In the genomic region with DNA sequence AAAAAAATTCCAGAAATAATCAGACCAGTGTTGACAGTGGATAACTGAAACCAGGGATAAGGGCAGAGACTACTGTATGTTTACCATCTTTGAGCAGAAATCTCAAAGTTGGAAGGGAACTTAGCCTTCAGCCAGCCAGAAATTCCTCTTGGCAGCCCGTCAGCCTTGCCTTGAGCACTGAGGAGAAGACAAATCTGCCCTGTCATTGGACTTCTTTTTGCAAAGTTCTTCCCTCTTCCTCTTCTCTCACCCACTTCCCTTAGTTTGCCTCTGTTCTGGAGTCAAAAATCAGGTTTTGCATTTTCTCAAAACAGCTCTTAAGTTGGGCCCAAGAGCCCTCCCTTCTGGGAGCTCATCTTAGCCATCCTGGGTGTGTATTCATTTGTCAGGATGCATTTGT, we compare ENCODE assay signal across 20 cellular contexts. TPM values are rescaled to one million over a fixed set of nuclear protein-coding genes. Genes with fewer than 3 reads are reported as not detected.
DNase-seq lines count a peak whose midpoint lies in the region; ATAC-seq, FAIRE-seq and TF ChIP-seq lines count a peak whose summit lies in the region.
"Had no signal": no experiment of that assay in that cellular context is flagged by ENCODE, and none has a peak within 500 bp of the region (broad histone marks: within the 10 kb centered on the region; RNA-seq: fewer than 3 reads in every experiment).

No MANE protein-coding gene starts in this region.

- no peak for TF ChIP-seq POLR2A in H54 (IDR thresholded peaks at IDR 0.05; ENCODE audit: low read depth, low read length)

- no peak for TF ChIP-seq EP300 in SK-N-SH (IDR thresholded peaks at IDR 0.05; ENCODE audit: borderline replicate concordance in 1 of 2, low read depth in 1 of 2, low read length in 1 of 2)

- ATAC-seq in SK-N-SH treated with all-trans-retinoic acid at 6 μM for 48 hours = peak; percentile 13; the same call in 2 of the 3 replicates
- no peak for ATAC-seq in naive thymus-derived CD8-positive, alpha-beta T cell
- ATAC-seq: T-helper 17 cell had no signal

- H3K4me2 ChIP-seq in SK-N-SH = no peak overlapping the region

- peaks cover 4% of the 10 kb centered on the region for H3K27me3 Mint-ChIP-seq in HFFc6 (ENCODE audit: insufficient read depth)
- no peaks in the 10 kb centered on the region for H3K27me3 Mint-ChIP-seq in activated naive CD8-positive, alpha-beta T cell
- no peaks in the 10 kb centered on the region for H3K27me3 Mint-ChIP-seq in naive thymus-derived CD8-positive, alpha-beta T cell
- H3K27me3 Mint-ChIP-seq: CD8-positive, alpha-beta memory T cell; T-helper 17 cell had no signal

- no peak overlapping the region for H3K9ac ChIP-seq in SK-N-SH

- H3K27me3 ChIP-seq in SK-N-SH (ENCODE audit: insufficient read depth) = no peaks in the 10 kb centered on the region
- H3K27me3 ChIP-seq: sigmoid colon, tibial artery had no signal

- peak overlapping the region; percentile 72 for H3K27ac Mint-ChIP-seq in HFFc6
- H3K27ac Mint-ChIP-seq in activated naive CD8-positive, alpha-beta T cell = peak overlapping the region; percentile 54
- peak overlapping the region in 6 of 10 donors; percentile 34 to 73 (median 62) for H3K27ac Mint-ChIP-seq in naive thymus-derived CD8-positive, alpha-beta T cell

- peaks cover 5% of the 10 kb centered on the region for H3K4me1 Mint-ChIP-seq in HFFc6 (ENCODE audit: low read depth)
- peaks cover 14% of the 10 kb centered on the region for H3K4me1 Mint-ChIP-seq in activated naive CD8-positive, alpha-beta T cell (ENCODE audit: low read depth)
- peaks cover 7 to 12% (median 9%) of the 10 kb centered on the region in 4 donors for H3K4me1 Mint-ChIP-seq in naive thymus-derived CD8-positive, alpha-beta T cell

- TF ChIP-seq CTCF in SK-N-SH (IDR thresholded peaks at IDR 0.05) (no peak), HFFc6 (IDR thresholded peaks at IDR 0.05) (no peak), GM10248 (IDR thresholded peaks at IDR 0.05; ENCODE audit: control extremely low read depth, extremely low read depth, low read depth, missing control alignments) (no peak)

- CTCF ChIA-PET in SK-N-SH (lab: Yijun Ruan, JAX) = interaction anchor here (1.2 kb wide), 1 partner anchor 105 kb away, joined by 3 read pairs; no protein-coding TSS in a partner anchor
- CTCF ChIA-PET in GM10248 (lab: Yijun Ruan, JAX) = interaction anchor here (2.2 kb wide), 1 partner anchor 17 kb away, joined by 4 read pairs; a partner anchor contains a TSS

- peaks cover 16% of the 10 kb centered on the region for H3K79me2 ChIP-seq in SK-N-SH (ENCODE audit: insufficient read depth)

- no peak for TF ChIP-seq RAD21 in SK-N-SH (IDR thresholded peaks at IDR 0.05; ENCODE audit: low read length)

- H3F3A ChIP-seq in SK-N-SH (replicated peaks; ENCODE audit: insufficient read depth) = peaks cover 42% of the 10 kb centered on the region

- no peaks in the 10 kb centered on the region for H4K20me1 ChIP-seq in SK-N-SH (ENCODE audit: insufficient read depth)

- H3K4me3 Mint-ChIP-seq in HFFc6 = no peak overlapping the region
- no peak overlapping the region for H3K4me3 Mint-ChIP-seq in activated naive CD8-positive, alpha-beta T cell
- no peak overlapping the region for H3K4me3 Mint-ChIP-seq in naive thymus-derived CD8-positive, alpha-beta T cell
- H3K4me3 Mint-ChIP-seq: T-helper 17 cell had no signal

- H3K4me3 ChIP-seq in SK-N-SH (ENCODE audit: low read depth in 2 of 2, low read length in 1 of 2) = no peak overlapping the region
- H3K4me3 ChIP-seq: sigmoid colon, tibial artery had no signal

- H2AFZ ChIP-seq in SK-N-SH (ENCODE audit: low read depth) = no peak overlapping the region

- no peaks in the 10 kb centered on the region for H3K9me3 Mint-ChIP-seq in HFFc6
- H3K9me3 Mint-ChIP-seq in activated naive CD8-positive, alpha-beta T cell (ENCODE audit: low read depth) = no peaks in the 10 kb centered on the region
- no peaks in the 10 kb centered on the region for H3K9me3 Mint-ChIP-seq in naive thymus-derived CD8-positive, alpha-beta T cell
- H3K9me3 Mint-ChIP-seq: CD8-positive, alpha-beta memory T cell had no signal

- peaks cover 31 to 45% of the 10 kb centered on the region in 2 experiments for H3K36me3 ChIP-seq in SK-N-SH (replicated peaks in 1 of 2; ENCODE audit: control insufficient read depth in 1 of 2, insufficient read depth in 2 of 2, low read length in 1 of 2)

- peaks cover 3 to 5% of the 10 kb centered on the region in 2 experiments; a peak in 1 of 4 replicates for H3K4me1 ChIP-seq in SK-N-SH (ENCODE audit: control insufficient read depth in 1 of 2, insufficient read depth in 2 of 2, low read depth in 1 of 2, low read length in 1 of 2)

- DNase-seq in SK-N-SH (no peak), HFFc6 (no peak), H54 (ENCODE audit: insufficient read length, low spot score) (no peak), cortex of kidney (lab: John Stamatoyannopoulos, UW) (no peak), GM10248 (ENCODE audit: extremely low spot score) (no peak)
- DNase-seq in naive thymus-derived CD8-positive, alpha-beta T cell = no peak
- DNase-seq: activated CD4-positive, CD25-positive, alpha-beta regulatory T cell treated with anti-CD3 and anti-CD28 coated beads, Interleukin-2, amount 50 U/mL, for 72 hours; CD8-positive, alpha-beta memory T cell; H7; mesendoderm; NCI-H1092; NCI-H2171; NCI-H82; sigmoid colon; T-helper 17 cell; tibial artery had no signal

- 11% methylated on average over 1 of the region's 1 CpG for WGBS in SK-N-SH (ENCODE audit: low lambda C conversion rate)

- H3K9me3 ChIP-seq in SK-N-SH = no peaks in the 10 kb centered on the region
- H3K9me3 ChIP-seq: sigmoid colon, tibial artery had no signal

- FAIRE-seq in H54 (lab: Jason Lieb, UNC) = no peak
- FAIRE-seq: A204.1, colon had no signal

- no peaks in the 10 kb centered on the region for H3K9me2 ChIP-seq in SK-N-SH

- peaks cover 20% of the 10 kb centered on the region for H3K36me3 Mint-ChIP-seq in HFFc6 (ENCODE audit: low read depth)
- peaks cover 5% of the 10 kb centered on the region for H3K36me3 Mint-ChIP-seq in activated naive CD8-positive, alpha-beta T cell
- peaks cover 0 to 73% (median 2%) of the 10 kb centered on the region in 3 donors for H3K36me3 Mint-ChIP-seq in naive thymus-derived CD8-positive, alpha-beta T cell

- POLR2A ChIA-PET in SK-N-SH (lab: Yijun Ruan, JAX) (interaction anchor here (0.7 to 1.1 kb wide), 2 partner anchors 15 to 16 kb away, joined by 3 to 5 read pairs; no protein-coding TSS in a partner anchor), GM10248 (lab: Yijun Ruan, JAX) (interaction anchor here (0.7 to 1.4 kb wide), 2 partner anchors 9 to 13 kb away, joined by 5 read pairs; no protein-coding TSS in a partner anchor)
- POLR2A ChIA-PET in naive thymus-derived CD8-positive, alpha-beta T cell (lab: Charles Lee) = interaction anchor here (1.3 kb wide), 1 partner anchor 13 kb away, joined by 3 read pairs; no protein-coding TSS in a partner anchor

- no peak overlapping the region for H3K27ac ChIP-seq in SK-N-SH (ENCODE audit: low read depth in 2 of 2, low read length in 1 of 2)
- H3K27ac ChIP-seq: sigmoid colon had no signal

TF ChIP-seq in SK-N-SH treated with all-trans-retinoic acid at 6 μM for 48 hours, 23 proteins besides CTCF, POLR2A, EP300 and RAD21 (continues in another document):
- no peak for TF ChIP-seq ZC3H10 (CRISPR knock-in tag; IDR thresholded peaks at IDR 0.05)

TF ChIP-seq in SK-N-SH, 30 proteins besides CTCF, POLR2A, EP300 and RAD21 (continues in another document):
- no peak for TF ChIP-seq JUND (IDR thresholded peaks at IDR 0.05)
- no peak for TF ChIP-seq GABPA (IDR thresholded peaks at IDR 0.05; ENCODE audit: low read depth)
- TF ChIP-seq, protein P1, sequence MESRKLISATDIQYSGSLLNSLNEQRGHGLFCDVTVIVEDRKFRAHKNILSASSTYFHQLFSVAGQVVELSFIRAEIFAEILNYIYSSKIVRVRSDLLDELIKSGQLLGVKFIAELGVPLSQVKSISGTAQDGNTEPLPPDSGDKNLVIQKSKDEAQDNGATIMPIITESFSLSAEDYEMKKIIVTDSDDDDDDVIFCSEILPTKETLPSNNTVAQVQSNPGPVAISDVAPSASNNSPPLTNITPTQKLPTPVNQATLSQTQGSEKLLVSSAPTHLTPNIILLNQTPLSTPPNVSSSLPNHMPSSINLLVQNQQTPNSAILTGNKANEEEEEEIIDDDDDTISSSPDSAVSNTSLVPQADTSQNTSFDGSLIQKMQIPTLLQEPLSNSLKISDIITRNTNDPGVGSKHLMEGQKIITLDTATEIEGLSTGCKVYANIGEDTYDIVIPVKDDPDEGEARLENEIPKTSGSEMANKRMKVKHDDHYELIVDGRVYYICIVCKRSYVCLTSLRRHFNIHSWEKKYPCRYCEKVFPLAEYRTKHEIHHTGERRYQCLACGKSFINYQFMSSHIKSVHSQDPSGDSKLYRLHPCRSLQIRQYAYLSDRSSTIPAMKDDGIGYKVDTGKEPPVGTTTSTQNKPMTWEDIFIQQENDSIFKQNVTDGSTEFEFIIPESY (IDR thresholded peaks at IDR 0.05; ENCODE audit: borderline replicate concordance, low read depth) = no peak

RNA-seq across cellular contexts. Expression of a gene that starts 6.2 kb away (rescaled TPM):
- 300 and 358 TPM in 2 replicates for polyA plus RNA-seq in SK-N-SH (2012; rRNA removed)
- 181 and 259 TPM in 2 replicates for polyA plus RNA-seq in SK-N-SH (2012; cell fraction: cytosol; rRNA removed)
- 588 and 631 TPM in 2 replicates for polyA plus RNA-seq in SK-N-SH (2012; cell fraction: nucleus; rRNA removed)
- total RNA-seq in HFFc6 (2021; fragmentation: NEBNext Ultra II Directional; extraction: Animal tissue kit (Norgen Biotek cat#: 25700)) = 100 to 1,000 TPM; 140 to 194 (median 158) TPM
- total RNA-seq in naive thymus-derived CD8-positive, alpha-beta T cell = 100 to 1,000 TPM; 117 to 120 TPM
- 100 to 1,000 TPM; 141 to 155 (median 152) TPM for polyA plus RNA-seq in naive thymus-derived CD8-positive, alpha-beta T cell

RNA-seq across cellular contexts. Expression of a gene that starts 17.1 kb away (rescaled TPM):
- 21.5 and 39.2 TPM in 2 replicates for polyA plus RNA-seq in SK-N-SH (2012; rRNA removed)
- polyA plus RNA-seq in SK-N-SH (2012; cell fraction: cytosol; rRNA removed) = 27.2 and 36.7 TPM in 2 replicates
- 135 and 234 TPM in 2 replicates for polyA plus RNA-seq in SK-N-SH (2012; cell fraction: nucleus; rRNA removed)
- 100 to 1,000 TPM; 125 to 152 (median 134) TPM for total RNA-seq in HFFc6 (2021; fragmentation: NEBNext Ultra II Directional; extraction: Animal tissue kit (Norgen Biotek cat#: 25700))
- 100 to 1,000 TPM; 310 to 339 TPM for total RNA-seq in naive thymus-derived CD8-positive, alpha-beta T cell
- 10 to 100 TPM; 14.2 to 28.4 (median 19.5) TPM for polyA plus RNA-seq in naive thymus-derived CD8-positive, alpha-beta T cell

RNA-seq across cellular contexts. Expression of a gene that starts 23.7 kb away (rescaled TPM):
- 59.8 and 71.1 TPM in 2 replicates for polyA plus RNA-seq in SK-N-SH (2012; rRNA removed)
- polyA plus RNA-seq in SK-N-SH (2012; cell fraction: cytosol; rRNA removed) = 20.9 and 31.1 TPM in 2 replicates
- 345 and 349 TPM in 2 replicates for polyA plus RNA-seq in SK-N-SH (2012; cell fraction: nucleus; rRNA removed)
- total RNA-seq in HFFc6 (2021; fragmentation: NEBNext Ultra II Directional; extraction: Animal tissue kit (Norgen Biotek cat#: 25700)) = 10 to 100 TPM; 33.9 to 41.0 (median 37.6) TPM
- 100 to 1,000 TPM; 110 to 117 TPM for total RNA-seq in naive thymus-derived CD8-positive, alpha-beta T cell
- 1 to 10 TPM; 1.1 to 2.5 (median 2.2) TPM for polyA plus RNA-seq in naive thymus-derived CD8-positive, alpha-beta T cell

RNA-seq across cellular contexts. Expression of a gene that starts 38.4 kb away (rescaled TPM):
- 3.0 and 3.3 TPM in 2 replicates for polyA plus RNA-seq in SK-N-SH (2012; rRNA removed)
- 0.93 and 1.2 TPM in 2 replicates for polyA plus RNA-seq in SK-N-SH (2012; cell fraction: cytosol; rRNA removed)
- polyA plus RNA-seq in SK-N-SH (2012; cell fraction: nucleus; rRNA removed) = 23.5 and 27.2 TPM in 2 replicates
- under 1 TPM; 0.26 to 0.85 (median 0.54) TPM for total RNA-seq in HFFc6 (2021; fragmentation: NEBNext Ultra II Directional; extraction: Animal tissue kit (Norgen Biotek cat#: 25700))
- 1 to 10 TPM in 1 of 2 experiments, under 1 TPM in 1; 0.58 to 1.2 TPM for total RNA-seq in naive thymus-derived CD8-positive, alpha-beta T cell
- not detected for polyA plus RNA-seq in naive thymus-derived CD8-positive, alpha-beta T cell
- polyA plus RNA-seq: CD8-positive, alpha-beta memory T cell had no signal
